In the genomic region with DNA sequence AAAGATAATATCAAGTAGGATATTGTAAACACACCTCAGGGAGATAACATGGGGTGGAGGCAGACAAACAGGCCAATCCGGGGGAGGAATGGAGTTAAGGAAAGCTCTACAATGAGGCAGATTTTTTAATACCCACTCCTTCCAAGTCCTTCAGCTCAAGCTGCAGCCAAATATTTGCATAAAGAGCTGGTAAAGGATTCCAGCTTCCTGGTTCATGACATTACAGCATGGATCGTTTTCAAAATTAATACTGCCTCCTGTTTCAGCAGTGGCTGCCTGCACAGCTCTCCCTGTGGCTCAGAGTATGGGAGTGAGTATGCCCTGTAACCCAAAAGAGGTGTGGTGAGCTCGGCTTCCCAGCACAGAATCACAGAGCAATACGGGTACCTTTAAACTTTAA, we compare ENCODE assay signal across 15 cellular contexts. TPM values are rescaled to one million over a fixed set of nuclear protein-coding genes. Genes with fewer than 3 reads are reported as not detected.
DNase-seq lines count a peak whose midpoint lies in the region; ATAC-seq and TF ChIP-seq lines count a peak whose summit lies in the region.
"Had no signal": no experiment of that assay in that cellular context is flagged by ENCODE, and none has a peak within 500 bp of the region (broad histone marks: within the 10 kb centered on the region; RNA-seq: fewer than 3 reads in every experiment).

No MANE protein-coding gene starts in this region.

- peak in 1 of 4 donors; percentile 57 for TF ChIP-seq EP300 in upper lobe of left lung (IDR thresholded peaks at IDR 0.05)

- peak; percentile 23 for DNase-seq in NCI-H1694 treated with DMSO at 0.1 percent for 48 hours (lab: John Stamatoyannopoulos, UW)
- DNase-seq in NCI-H1694 (lab: John Stamatoyannopoulos, UW): no peak
- DNase-seq in NCI-H526 (lab: John Stamatoyannopoulos, UW): peak; percentile 99 to 100
- DNase-seq in foreskin keratinocyte: peak in 1 of 2 donors; percentile 30
- DNase-seq in upper lobe of left lung: peak in 1 of 2 donors; percentile 72
- DNase-seq in stimulated activated naive B cell treated with anti-CD40 and anti-IgM and Interleukin-4, amounts not matched to agents 10 μg/mL and 1 μg/mL and 100 μg/mL, for 72 hours: no peak
- DNase-seq: GDM1; head of caudate nucleus; stimulated activated CD4-positive, alpha-beta T cell treated with anti-CD3 and anti-CD28 coated beads, Interleukin-1b, Interleukin-23, amount 100 ng/mL, for 48 hours had no signal

- H3K36me3 Mint-ChIP-seq in stimulated activated naive B cell treated with anti-CD40 and anti-IgM and Interleukin-4, amounts not matched to agents 10 μg/mL and 1 μg/mL and 100 μg/mL, for 72 hours: peaks cover 0 to 9% of the 10 kb centered on the region in 2 donors
- H3K36me3 Mint-ChIP-seq: natural killer cell treated with Interleukin-12 subunit alpha and Interleukin-12 subunit beta and Interleukin-15 and Interleukin-18, amount 100 ng/mL, for 72 hours had no signal

- peaks cover 13 to 23% of the 10 kb centered on the region in 2 donors for H3K4me1 Mint-ChIP-seq in stimulated activated naive B cell treated with anti-CD40 and anti-IgM and Interleukin-4, amounts not matched to agents 10 μg/mL and 1 μg/mL and 100 μg/mL, for 72 hours
- H3K4me1 Mint-ChIP-seq: central memory CD8-positive, alpha-beta T cell had no signal

- H3K27ac Mint-ChIP-seq in stimulated activated naive B cell treated with anti-CD40 and anti-IgM and Interleukin-4, amounts not matched to agents 10 μg/mL and 1 μg/mL and 100 μg/mL, for 72 hours: no peak overlapping the region
- H3K27ac Mint-ChIP-seq: natural killer cell treated with Interleukin-12 subunit alpha and Interleukin-12 subunit beta and Interleukin-15 and Interleukin-18, amount 100 ng/mL, for 72 hours had no signal

- H3K9me3 Mint-ChIP-seq in stimulated activated naive B cell treated with anti-CD40 and anti-IgM and Interleukin-4, amounts not matched to agents 10 μg/mL and 1 μg/mL and 100 μg/mL, for 72 hours: no peaks in the 10 kb centered on the region
- H3K9me3 Mint-ChIP-seq: central memory CD8-positive, alpha-beta T cell; natural killer cell treated with Interleukin-12 subunit alpha and Interleukin-12 subunit beta and Interleukin-15 and Interleukin-18, amount 100 ng/mL, for 72 hours had no signal

- no peak overlapping the region for H3K27ac ChIP-seq in foreskin keratinocyte
- peak overlapping the region; percentile 2 to 65 (median 55) for H3K27ac ChIP-seq in upper lobe of left lung

- H3K4me1 ChIP-seq in foreskin keratinocyte (no peaks in the 10 kb centered on the region), upper lobe of left lung (peaks cover 3 to 34% (median 27%) of the 10 kb centered on the region in 4 donors)

- peak; percentile 25 for ATAC-seq in foreskin keratinocyte
- peak; percentile 38 to 90 for ATAC-seq in upper lobe of left lung (ENCODE audit: low FRiP score in 2 of 2)
- no peak for ATAC-seq in HG03095 (IDR thresholded peaks at IDR 0.05; ENCODE audit: unreplicated experiment)
- no peak for ATAC-seq in stimulated activated naive B cell treated with anti-CD40 and anti-IgM and Interleukin-4, amounts not matched to agents 10 μg/mL and 1 μg/mL and 100 μg/mL, for 72 hours (replicated peaks)
- no peak for ATAC-seq in HG03280 (IDR thresholded peaks at IDR 0.05; ENCODE audit: unreplicated experiment)
- ATAC-seq: natural killer cell treated with Interleukin-12 subunit alpha and Interleukin-12 subunit beta and Interleukin-15 and Interleukin-18, amount 100 ng/mL, for 72 hours had no signal

- H3K4me3 ChIP-seq in upper lobe of left lung: peak overlapping the region in 2 of 4 donors; percentile 17

- no peaks in the 10 kb centered on the region for H3K36me3 ChIP-seq in upper lobe of left lung

- peaks cover 90% of the 10 kb centered on the region for H3K27me3 ChIP-seq in foreskin keratinocyte
- peaks cover 0 to 13% (median 0%) of the 10 kb centered on the region in 4 donors for H3K27me3 ChIP-seq in upper lobe of left lung

- TF ChIP-seq CTCF in foreskin keratinocyte (conservative IDR thresholded peaks at IDR 0.05) (no peak), upper lobe of left lung (IDR thresholded peaks at IDR 0.05) (no peak)

- WGBS in upper lobe of left lung, 2 donors: 45 to 46% methylated on average over 4 of the region's 4 CpGs

- TF ChIP-seq POLR2A in upper lobe of left lung (IDR thresholded peaks at IDR 0.05): peak in 1 of 4 donors; percentile 67

- no peaks in the 10 kb centered on the region for H3K9me3 ChIP-seq in upper lobe of left lung

- H3K4me3 Mint-ChIP-seq in stimulated activated naive B cell treated with anti-CD40 and anti-IgM and Interleukin-4, amounts not matched to agents 10 μg/mL and 1 μg/mL and 100 μg/mL, for 72 hours: no peak overlapping the region
- H3K4me3 Mint-ChIP-seq: central memory CD8-positive, alpha-beta T cell; natural killer cell treated with Interleukin-12 subunit alpha and Interleukin-12 subunit beta and Interleukin-15 and Interleukin-18, amount 100 ng/mL, for 72 hours had no signal

- peaks cover 4 to 16% of the 10 kb centered on the region in 2 donors for H3K27me3 Mint-ChIP-seq in stimulated activated naive B cell treated with anti-CD40 and anti-IgM and Interleukin-4, amounts not matched to agents 10 μg/mL and 1 μg/mL and 100 μg/mL, for 72 hours

RNA-seq across cellular contexts. Expression of gene POU2AF3, which starts 5.1 kb away (rescaled TPM):
- total RNA-seq in foreskin keratinocyte (not detected in 2 replicates), upper lobe of left lung (10 to 100 TPM in 1 of 6 donors, 1 to 10 TPM in 5; 1.7 to 12.6 (median 3.6) TPM)
- not detected in 2 replicates for polyA plus RNA-seq in foreskin keratinocyte
- total RNA-seq: natural killer cell treated with Interleukin-12 subunit alpha and Interleukin-12 subunit beta and Interleukin-15 and Interleukin-18, amount 100 ng/mL, for 72 hours; T-helper 2 cell treated with Interferon-gamma antibody and Interleukin-4, amounts not matched to agents 100 ng/mL and 5 ng/mL, for 36 hours had no signal

RNA-seq across cellular contexts. Expression of gene POU2AF2, which starts 58.0 kb away (rescaled TPM):
- total RNA-seq in foreskin keratinocyte (not detected in 2 replicates), upper lobe of left lung (under 1 TPM in 1 of 6 donors, not detected in 5; 0.24 TPM)
- not detected in 2 replicates for polyA plus RNA-seq in foreskin keratinocyte
- total RNA-seq: natural killer cell treated with Interleukin-12 subunit alpha and Interleukin-12 subunit beta and Interleukin-15 and Interleukin-18, amount 100 ng/mL, for 72 hours; T-helper 2 cell treated with Interferon-gamma antibody and Interleukin-4, amounts not matched to agents 100 ng/mL and 5 ng/mL, for 36 hours; temporal lobe had no signal

Comparison
In these comparisons a context has a peak if more than half of its experiments do, and no peak if none do; other contexts are left out.
1. DNase-seq: peak in NCI-H1694 treated with DMSO at 0.1 percent for 48 hours (single experiment) and NCI-H526 (2 of 2); none in NCI-H1694 (single experiment) and stimulated activated naive B cell treated with anti-CD40 and anti-IgM and Interleukin-4, amounts not matched to agents 10 μg/mL and 1 μg/mL and 100 μg/mL, for 72 hours (single experiment).
2. ATAC-seq: peak in foreskin keratinocyte (single experiment) and upper lobe of left lung (2 of 2); none in HG03095 (single experiment), stimulated activated naive B cell treated with anti-CD40 and anti-IgM and Interleukin-4, amounts not matched to agents 10 μg/mL and 1 μg/mL and 100 μg/mL, for 72 hours (0 of 2) and HG03280 (single experiment).